10 cellular contexts compared by ENCODE assay signal in the genomic region with DNA sequence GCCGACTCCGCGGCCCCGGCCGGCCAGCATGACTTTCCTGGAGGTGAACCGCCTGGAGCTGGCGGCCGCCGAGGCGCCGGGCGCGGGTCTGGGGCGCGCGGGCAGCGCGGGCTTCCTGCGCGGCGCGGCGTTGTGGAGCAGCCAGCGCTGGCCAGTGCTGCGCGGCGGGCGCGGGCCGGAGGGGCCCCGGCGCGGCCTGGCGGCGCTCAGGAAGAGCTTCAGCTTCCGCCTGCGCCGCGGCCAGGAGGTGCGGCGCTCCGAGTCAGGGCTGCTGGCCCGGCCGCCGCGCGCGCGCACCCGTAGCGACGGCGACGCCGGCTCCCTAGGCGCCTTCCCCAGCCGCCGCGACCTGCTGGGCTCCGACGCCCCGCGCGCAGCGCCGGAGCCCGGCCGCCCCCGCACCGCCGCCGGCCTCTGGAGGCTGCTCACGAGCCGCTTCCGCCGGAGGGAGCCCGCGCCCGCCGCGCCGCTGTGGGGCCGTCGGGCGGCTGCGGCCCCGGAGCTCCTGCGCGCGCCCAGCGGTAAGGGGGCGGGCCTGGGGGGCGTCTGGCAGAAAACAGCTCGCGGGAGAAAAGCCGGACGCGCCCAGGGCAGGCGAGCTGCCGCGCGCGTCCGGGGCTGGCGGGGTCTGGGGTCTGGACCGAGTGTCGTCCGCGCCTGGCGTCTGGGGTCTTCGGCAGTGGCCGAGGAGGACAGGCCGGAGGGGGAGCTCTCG. TPM values are rescaled to one million over a fixed set of nuclear protein-coding genes. Genes with fewer than 3 reads are reported as not detected.
DNase-seq lines count a peak whose midpoint lies in the region; ATAC-seq and TF ChIP-seq lines count a peak whose summit lies in the region.
"Had no signal": no experiment of that assay in that cellular context is flagged by ENCODE, and none has a peak within 500 bp of the region (broad histone marks: within the 10 kb centered on the region; RNA-seq: fewer than 3 reads in every experiment).

No MANE protein-coding gene starts in this region.

- peak overlapping the region; percentile 26; the same call in 1 of the 2 replicates for H3K4me2 ChIP-seq in OCI-LY1 (ENCODE audit: low read length)

- H3K27ac Mint-ChIP-seq in chondrocyte (ENCODE audit: unreplicated experiment) (no peak overlapping the region), mesothelial cell of epicardium (peak overlapping the region; percentile 83)

- H3K27ac ChIP-seq in OCI-LY1 (ENCODE audit: low read depth, low read length, poor library complexity, severe bottlenecking) (no peak overlapping the region), tibial nerve (no peak overlapping the region)

- no peaks in the 10 kb centered on the region for H3K9me2 ChIP-seq in OCI-LY1 (ENCODE audit: low read depth, low read length)

- H3K4me1 Mint-ChIP-seq in chondrocyte (ENCODE audit: low read depth) (peaks cover 26% of the 10 kb centered on the region), mesothelial cell of epicardium (peaks cover 28% of the 10 kb centered on the region)

- H3K9me3 ChIP-seq in OCI-LY1 (ENCODE audit: low read length), result no peaks in the 10 kb centered on the region
- H3K9me3 ChIP-seq in tibial nerve, result no peaks in the 10 kb centered on the region

- no peak for TF ChIP-seq EP300 in tibial nerve (IDR thresholded peaks at IDR 0.05)

- H2AFZ ChIP-seq in OCI-LY1 (ENCODE audit: low read length), result no peak overlapping the region

- H3K27me3 ChIP-seq in OCI-LY1 (ENCODE audit: insufficient read depth, low read length) (peaks cover 5% of the 10 kb centered on the region; the same call in 1 of the 2 replicates), tibial nerve (no peaks in the 10 kb centered on the region)

- no peak overlapping the region for H3K9ac ChIP-seq in OCI-LY1 (ENCODE audit: low read length)

- no peaks in the 10 kb centered on the region for H3K9me3 Mint-ChIP-seq in chondrocyte (ENCODE audit: low read depth)
- no peaks in the 10 kb centered on the region for H3K9me3 Mint-ChIP-seq in mesothelial cell of epicardium

- H3K27me3 Mint-ChIP-seq in chondrocyte (ENCODE audit: low read depth) (no peaks in the 10 kb centered on the region), mesothelial cell of epicardium (ENCODE audit: low read depth) (no peaks in the 10 kb centered on the region)

- no peaks in the 10 kb centered on the region for H4K20me1 ChIP-seq in OCI-LY1 (ENCODE audit: insufficient read depth, low read length)

- no peaks in the 10 kb centered on the region for H3F3A ChIP-seq in OCI-LY1 (ENCODE audit: insufficient read depth, low read length)

- no peak for TF ChIP-seq CTCF in AG04449 (IDR thresholded peaks at IDR 0.05; ENCODE audit: insufficient read depth, low read length, missing control alignments)
- TF ChIP-seq CTCF in OCI-LY1 (IDR thresholded peaks at IDR 0.05; ENCODE audit: low read length), result no peak
- TF ChIP-seq CTCF in chondrocyte (IDR thresholded peaks at IDR 0.05), result peak; percentile 32
- TF ChIP-seq CTCF in mesothelial cell of epicardium (IDR thresholded peaks at IDR 0.05; ENCODE audit: unreplicated experiment), result no peak
- TF ChIP-seq CTCF in tibial nerve (IDR thresholded peaks at IDR 0.05), result peak in 2 of 5 experiments; percentile 16 to 19

- H3K36me3 Mint-ChIP-seq in chondrocyte (ENCODE audit: low read depth) (peaks cover 11% of the 10 kb centered on the region), mesothelial cell of epicardium (peaks cover 8% of the 10 kb centered on the region)

- peak overlapping the region; percentile 62 for H3K4me3 Mint-ChIP-seq in chondrocyte (ENCODE audit: unreplicated experiment)
- H3K4me3 Mint-ChIP-seq in mesothelial cell of epicardium, result peak overlapping the region; percentile 78

- whole genome bisulfite sequencing in tibial nerve, 2 donors, result 9 to 33% methylated on average over 17 to 28 of the region's 114 CpGs

- POLR2A ChIA-PET in AG04449 (lab: Yijun Ruan, JAX), result no interaction called here

- ATAC-seq in HG02852 (IDR thresholded peaks at IDR 0.05; ENCODE audit: unreplicated experiment), result no peak

- CTCF ChIA-PET in AG04449 (lab: Yijun Ruan, JAX), result interaction anchor here (0.7 to 16.7 kb wide), 10 partner anchors 9 to 217 kb away, joined by 3 to 347 read pairs (median 4); partner anchors contain the start of genes AGAP3, ATG9B, FASTK and TMUB1

- DNase-seq in AG04449 (ENCODE audit: low read depth, low spot score), result no peak
- no peak for DNase-seq in chondrocyte (ENCODE audit: low spot score)
- DNase-seq in mesothelial cell of epicardium (ENCODE audit: low spot score in 2 of 2, unreplicated experiment in 2 of 2), result peak in 1 of 2 experiments; percentile 59
- DNase-seq in RKO (ENCODE audit: low spot score), result no peak
- DNase-seq in NCI-H128 (lab: John Stamatoyannopoulos, UW; ENCODE audit: unreplicated experiment), result no peak
- no peak for DNase-seq in tibial nerve (ENCODE audit: low spot score in 2 of 2)

- TF ChIP-seq POLR2A in tibial nerve (IDR thresholded peaks at IDR 0.05), result no peak

- no peaks in the 10 kb centered on the region for H3K79me2 ChIP-seq in OCI-LY1 (ENCODE audit: insufficient read depth, low read length)

- H3K4me3 ChIP-seq in AG04449 (ENCODE audit: low read depth, low read length) (peak overlapping the region; percentile 12; the same call in 1 of the 2 replicates), OCI-LY1 (ENCODE audit: low read depth, low read length, poor library complexity, severe bottlenecking) (no peak overlapping the region), tibial nerve (peak overlapping the region in 1 of 4 donors; percentile 36)

- H3K4me1 ChIP-seq in OCI-LY1 (ENCODE audit: insufficient read depth, low read length, severe bottlenecking) (peaks cover 9% of the 10 kb centered on the region), tibial nerve (peaks cover 0 to 42% (median 12%) of the 10 kb centered on the region in 4 donors)

- H3K36me3 ChIP-seq in OCI-LY1 (ENCODE audit: insufficient read depth, low read length) (no peaks in the 10 kb centered on the region), tibial nerve (peaks cover 0 to 38% (median 0%) of the 10 kb centered on the region in 3 donors)

RNA-seq across cellular contexts. Expression of gene AGAP3, which starts 29.0 kb away (rescaled TPM):
- total RNA-seq in chondrocyte, result 77.8 to 116 TPM (median 91.4 TPM) in 3 replicates
- 134 to 146 TPM (median 141 TPM) in 3 replicates for total RNA-seq in mesothelial cell of epicardium
- total RNA-seq in tibial nerve, result 100 to 1,000 TPM in 2 of 4 donors, 10 to 100 TPM in 2; 40.0 to 114 (median 87.2) TPM

RNA-seq across cellular contexts. Expression of gene TMUB1, which starts 32.0 kb away (rescaled TPM):
- 31.2 to 43.2 TPM (median 33.2 TPM) in 3 replicates for total RNA-seq in chondrocyte
- 34.7 to 38.4 TPM (median 36.5 TPM) in 3 replicates for total RNA-seq in mesothelial cell of epicardium
- 10 to 100 TPM; 24.3 to 61.5 (median 33.8) TPM for total RNA-seq in tibial nerve

RNA-seq across cellular contexts. Expression of gene FASTK, which starts 34.7 kb away (rescaled TPM):
- total RNA-seq in chondrocyte, result 83.8 to 146 TPM (median 94.0 TPM) in 3 replicates
- 86.8 to 97.6 TPM (median 92.5 TPM) in 3 replicates for total RNA-seq in mesothelial cell of epicardium
- 100 to 1,000 TPM in 1 of 4 donors, 10 to 100 TPM in 3; 69.9 to 139 (median 79.7) TPM for total RNA-seq in tibial nerve

RNA-seq across cellular contexts. Expression of gene GBX1, which starts 52.2 kb away (rescaled TPM):
- total RNA-seq in chondrocyte (not detected in 3 replicates), mesothelial cell of epicardium (0.20 TPM in 1 of 3 replicates, not detected in the others), tibial nerve (not detected)
- total RNA-seq: renal cortical epithelial cell; T-helper 1 cell treated with Interleukin-12 subunit alpha and Interleukin-12 subunit beta and Interleukin-4 antibody, amounts not matched to agents 30 ng/mL and 1 ng/mL, for 36 hours had no signal

RNA-seq across cellular contexts. Expression of gene SLC4A2, which starts 55.9 kb away (rescaled TPM):
- total RNA-seq in chondrocyte (340 to 379 TPM (median 371 TPM) in 3 replicates), mesothelial cell of epicardium (236 to 249 TPM (median 243 TPM) in 3 replicates), tibial nerve (100 to 1,000 TPM in 1 of 4 donors, 10 to 100 TPM in 3; 74.3 to 111 (median 91.4) TPM)
